8 cellular contexts compared by ENCODE assay signal in the genomic region with DNA sequence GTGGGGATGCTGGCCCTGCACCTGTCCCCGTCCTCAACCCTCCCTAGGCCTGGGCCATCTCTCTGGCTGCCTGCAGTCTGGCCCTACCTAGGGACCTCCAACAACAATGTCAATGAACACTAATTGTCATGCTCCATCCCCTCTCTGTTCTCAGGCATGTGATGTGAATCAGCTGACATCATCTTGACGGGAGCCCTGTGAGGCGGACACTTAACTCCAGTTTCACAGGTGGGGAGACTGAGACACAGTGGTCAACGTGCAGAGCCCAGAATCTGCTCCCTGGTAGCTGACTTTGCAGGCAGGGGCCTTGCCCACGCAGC. TPM values are rescaled to one million over a fixed set of nuclear protein-coding genes. Genes with fewer than 3 reads are reported as not detected.
DNase-seq lines count a peak whose midpoint lies in the region; TF ChIP-seq lines count a peak whose summit lies in the region.

No MANE protein-coding gene starts in this region.

- H3K27ac ChIP-seq in CD4-positive, alpha-beta memory T cell (ENCODE audit: low read depth, low read length): peak overlapping the region; percentile 59
- H3K27ac ChIP-seq in Peyer's patch (peak overlapping the region; percentile 66 to 85 (median 70)), epithelial cell of prostate (peak overlapping the region; percentile 62), osteoblast (ENCODE audit: low read depth, low read length) (peak overlapping the region; percentile 66)

- CTCF ChIA-PET in CD4-positive, alpha-beta memory T cell (lab: Charles Lee; ENCODE audit: partially characterized antibody): interaction anchor here (0.6 to 11.2 kb wide), 6 partner anchors 9 to 200 kb away, joined by 3 to 133 read pairs (median 3); a partner anchor contains a TSS

- H3K27ac Mint-ChIP-seq in CD4-positive, alpha-beta memory T cell: peak overlapping the region in 3 of 7 donors; percentile 48 to 72 (median 57)

- H3K36me3 Mint-ChIP-seq in CD4-positive, alpha-beta memory T cell: no peaks in the 10 kb centered on the region

- H3K9me3 ChIP-seq in CD4-positive, alpha-beta memory T cell (ENCODE audit: control insufficient read depth in 1 of 2, low read length in 2 of 2): no peaks in the 10 kb centered on the region
- H3K9me3 ChIP-seq in Peyer's patch: no peaks in the 10 kb centered on the region
- H3K9me3 ChIP-seq in osteoblast (ENCODE audit: low read depth, low read length): no peaks in the 10 kb centered on the region

- no peaks in the 10 kb centered on the region for H3K36me3 ChIP-seq in CD4-positive, alpha-beta memory T cell (ENCODE audit: insufficient read depth, low read length)
- H3K36me3 ChIP-seq in Peyer's patch: no peaks in the 10 kb centered on the region
- no peaks in the 10 kb centered on the region for H3K36me3 ChIP-seq in osteoblast (ENCODE audit: insufficient read depth, low read length)

- TF ChIP-seq CTCF in Peyer's patch (IDR thresholded peaks at IDR 0.05): no peak
- TF ChIP-seq CTCF in osteoblast (IDR thresholded peaks at IDR 0.05; ENCODE audit: extremely low read depth, low read depth, low read length): no peak

- peaks cover 58% of the 10 kb centered on the region for H3K4me1 ChIP-seq in CD4-positive, alpha-beta memory T cell (ENCODE audit: insufficient read depth, low read length)
- H3K4me1 ChIP-seq in Peyer's patch: peaks cover 0 to 46% (median 41%) of the 10 kb centered on the region in 4 donors
- H3K4me1 ChIP-seq in osteoblast (ENCODE audit: insufficient read depth, low read length): peaks cover 39% of the 10 kb centered on the region

- intact Hi-C loops in CD4-positive, alpha-beta memory T cell (cut with micrococcal nuclease): loop anchor here (5.0 kb wide), 1 partner anchor 405 kb away; a partner anchor contains a TSS

- H3K79me2 ChIP-seq in osteoblast (ENCODE audit: insufficient read depth, low read length): no peaks in the 10 kb centered on the region

- H3K4me3 ChIP-seq in CD4-positive, alpha-beta memory T cell (ENCODE audit: low read length in 2 of 2): no peak overlapping the region
- H3K4me3 ChIP-seq in Peyer's patch (peak overlapping the region; percentile 55 to 95 (median 86)), osteoblast (ENCODE audit: insufficient read depth, low read length) (peak overlapping the region; percentile 87)

- peaks cover 32% of the 10 kb centered on the region for H4K20me1 ChIP-seq in osteoblast (ENCODE audit: insufficient read depth, low read length)

- no peak for DNase-seq in CD4-positive, alpha-beta memory T cell
- DNase-seq in Peyer's patch: no peak
- DNase-seq in epithelial cell of prostate (ENCODE audit: low read depth, low spot score): no peak
- DNase-seq in osteoblast (ENCODE audit: insufficient read length, low spot score, missing footprints): no peak
- DNase-seq in GF-D8 (lab: John Stamatoyannopoulos, UW): no peak
- no peak for DNase-seq in NCI-H748 (lab: John Stamatoyannopoulos, UW; ENCODE audit: unreplicated experiment)
- no peak for DNase-seq in EL
- DNase-seq in Ammon's horn (ENCODE audit: low spot score): no peak

- no peaks in the 10 kb centered on the region for H3K27me3 ChIP-seq in CD4-positive, alpha-beta memory T cell (ENCODE audit: insufficient read depth, low read length)
- H3K27me3 ChIP-seq in Peyer's patch: no peaks in the 10 kb centered on the region
- no peaks in the 10 kb centered on the region for H3K27me3 ChIP-seq in osteoblast (ENCODE audit: insufficient read depth, low read length)

- POLR2A ChIA-PET in CD4-positive, alpha-beta memory T cell (lab: Charles Lee; ENCODE audit: partially characterized antibody): interaction anchor here (0.9 to 2.3 kb wide), 11 partner anchors 9 to 524 kb away, joined by 3 to 29 read pairs (median 5); a partner anchor contains a TSS

- H3K27me3 Mint-ChIP-seq in CD4-positive, alpha-beta memory T cell: no peaks in the 10 kb centered on the region

- peak overlapping the region in 2 of 8 donors; percentile 62 to 71 for H3K4me3 Mint-ChIP-seq in CD4-positive, alpha-beta memory T cell

- TF ChIP-seq POLR2A in Peyer's patch (IDR thresholded peaks at IDR 0.05): no peak

- peak overlapping the region; percentile 91 for H3K4me2 ChIP-seq in osteoblast (ENCODE audit: insufficient read depth, low read length)

- peaks cover 20 to 48% (median 36%) of the 10 kb centered on the region in 4 donors for H3K4me1 Mint-ChIP-seq in CD4-positive, alpha-beta memory T cell

- peaks cover 0 to 2% (median 0%) of the 10 kb centered on the region in 8 donors for H3K9me3 Mint-ChIP-seq in CD4-positive, alpha-beta memory T cell

- H2AFZ ChIP-seq in osteoblast (ENCODE audit: low read length): peak overlapping the region; percentile 83

RNA-seq across cellular contexts. Expression of a gene that starts 0.8 kb away (rescaled TPM):
- total RNA-seq in CD4-positive, alpha-beta memory T cell: 10 to 100 TPM; 43.3 to 45.9 TPM
- polyA plus RNA-seq in CD4-positive, alpha-beta memory T cell: 10 to 100 TPM; 24.6 to 27.9 TPM
- total RNA-seq in Peyer's patch: 10 to 100 TPM in 2 of 4 donors, 1 to 10 TPM in 2; 4.7 to 19.8 (median 8.3) TPM
- total RNA-seq in osteoblast: 28.9 and 31.5 TPM in 2 replicates

RNA-seq across cellular contexts. Expression of a gene that starts 12.8 kb away (rescaled TPM):
- not detected for total RNA-seq in CD4-positive, alpha-beta memory T cell
- not detected for polyA plus RNA-seq in CD4-positive, alpha-beta memory T cell
- total RNA-seq in Peyer's patch: 1 to 10 TPM in 3 of 4 donors, not detected in 1; 2.8 to 6.6 (median 3.4) TPM
- under 0.01 TPM in 2 replicates for total RNA-seq in osteoblast

RNA-seq across cellular contexts. Expression of a gene that starts 17.1 kb away (rescaled TPM):
- total RNA-seq in CD4-positive, alpha-beta memory T cell: 10 to 100 TPM; 35.0 to 35.6 TPM
- 100 to 1,000 TPM; 112 to 116 TPM for polyA plus RNA-seq in CD4-positive, alpha-beta memory T cell
- total RNA-seq in Peyer's patch: 10 to 100 TPM in 1 of 4 donors, 1 to 10 TPM in 3; 3.3 to 39.6 (median 6.8) TPM
- total RNA-seq in osteoblast: 5.3 and 6.9 TPM in 2 replicates

RNA-seq across cellular contexts. Expression of a gene that starts 17.6 kb away (rescaled TPM):
- total RNA-seq in CD4-positive, alpha-beta memory T cell: 1 to 10 TPM in 1 of 2 experiments, under 1 TPM in 1; 0.87 to 1.1 TPM
- 1 to 10 TPM in 1 of 2 donors, under 1 TPM in 1; 0.68 to 1.1 TPM for polyA plus RNA-seq in CD4-positive, alpha-beta memory T cell
- total RNA-seq in Peyer's patch (under 1 TPM in 1 of 4 donors, not detected in 3; 0.27 TPM), osteoblast (0.59 and 0.72 TPM in 2 replicates)

RNA-seq across cellular contexts. Expression of a gene that starts 22.0 kb away (rescaled TPM):
- total RNA-seq in CD4-positive, alpha-beta memory T cell: under 1 TPM in 1 of 2 experiments, not detected in 1; 0.39 TPM
- polyA plus RNA-seq in CD4-positive, alpha-beta memory T cell: under 1 TPM; 0.30 to 0.63 TPM
- total RNA-seq in Peyer's patch (not detected), osteoblast (0.72 TPM in 1 of 2 replicates, not detected in the other)

Comparison
In these comparisons a context has a peak if more than half of its experiments do, and no peak if none do; other contexts are left out.
1. H3K4me3 ChIP-seq: peak in Peyer's patch (4 of 4) and osteoblast (single experiment); none in CD4-positive, alpha-beta memory T cell (0 of 2).
2. Peak in every context shown above with its lines, with median percentiles within 50 percentile points of each other: H3K27ac ChIP-seq.